ENCODE assay signal across 9 cellular contexts in the genomic region with DNA sequence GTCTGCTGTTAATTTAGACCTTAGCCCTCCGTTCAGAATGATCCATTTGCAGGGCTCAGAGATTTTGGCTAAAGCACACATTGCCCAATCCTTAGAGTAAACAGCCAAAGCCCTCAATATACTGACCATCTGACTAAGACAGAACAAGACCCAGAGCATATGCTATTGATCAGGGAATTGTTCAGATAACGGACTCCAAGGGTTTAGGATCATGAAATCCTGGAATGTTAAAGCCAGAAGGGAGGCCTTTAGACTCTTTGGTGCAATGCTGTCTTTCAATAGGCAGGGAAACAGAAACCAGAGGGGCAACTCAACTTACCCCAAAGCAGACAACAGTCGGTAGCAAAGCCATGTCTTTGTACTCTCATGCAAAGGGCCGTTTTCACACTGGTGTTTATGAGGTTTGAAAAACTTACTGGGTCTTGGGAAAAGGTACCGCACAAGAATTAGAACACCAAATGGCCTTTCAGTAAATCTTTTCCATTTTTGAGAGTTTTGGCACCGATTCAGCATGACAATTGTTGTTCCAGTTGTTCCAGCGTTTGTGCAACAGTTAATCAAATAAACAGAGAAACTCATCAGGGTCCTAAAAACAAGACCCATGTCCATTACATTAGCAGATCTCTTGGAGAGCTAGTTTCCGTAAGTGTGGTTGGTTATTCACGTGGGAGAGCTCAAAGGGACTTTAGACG.
DNase-seq lines count a peak whose midpoint lies in the region; ATAC-seq and TF ChIP-seq lines count a peak whose summit lies in the region.
"Had no signal": no experiment of that assay in that cellular context is flagged by ENCODE, and none has a peak within 500 bp of the region (broad histone marks: within the 10 kb centered on the region; RNA-seq: fewer than 3 reads in every experiment).

No MANE protein-coding gene starts in this region.

- peak; percentile 46 to 68 for ATAC-seq in gastrocnemius medialis
- no peak for ATAC-seq in activated T-cell treated with anti-CD3 and anti-CD28 coated beads, Interleukin-2, amount 50 U/mL, for 72 hours (replicated peaks in 1 of 2)

- intact Hi-C loops in gastrocnemius medialis (cut with DNase I; ENCODE audit: low total_unique reads) = loop anchor here (10.0 kb wide), 1 partner anchor 197 kb away; no protein-coding TSS in a partner anchor

- H3K27ac Mint-ChIP-seq in activated T-cell treated with anti-CD3 and anti-CD28 coated beads, Interleukin-2, amount 50 U/mL, for 72 hours = no peak overlapping the region

- DNase-seq in brain microvascular endothelial cell = no peak
- DNase-seq in gastrocnemius medialis = no peak
- no peak for DNase-seq in NCI-H187 (lab: John Stamatoyannopoulos, UW)
- DNase-seq in activated T-cell treated with anti-CD3 and anti-CD28 coated beads, Interleukin-2, amount 50 U/mL, for 72 hours = no peak
- DNase-seq in islet precursor cell = no peak
- no peak for DNase-seq in activated effector memory CD4-positive, alpha-beta T cell treated with anti-CD3 and anti-CD28 coated beads, Interleukin-2, amount 50 U/mL, for 16 hours
- DNase-seq: activated effector memory CD4-positive, alpha-beta T cell treated with Interleukin-2 at 50 U/mL for 16 hours had no signal

- peaks cover 13% of the 10 kb centered on the region for H3K4me1 Mint-ChIP-seq in activated T-cell treated with anti-CD3 and anti-CD28 coated beads, Interleukin-2, amount 50 U/mL, for 72 hours (ENCODE audit: low read depth)

- peak overlapping the region; percentile 76 for H3K27ac ChIP-seq in brain microvascular endothelial cell
- peak overlapping the region; percentile 56 to 71 (median 66) for H3K27ac ChIP-seq in gastrocnemius medialis

- H3K36me3 ChIP-seq in brain microvascular endothelial cell (replicated peaks) (peaks cover 21% of the 10 kb centered on the region), gastrocnemius medialis (no peaks in the 10 kb centered on the region)

- in situ Hi-C loops in brain microvascular endothelial cell (cut with HindIII; ENCODE audit: low pct_ligation_motif_present, low sequenced_read_pairs) (no loop called here), gastrocnemius medialis (cut with MboI; ENCODE audit: low sequenced_read_pairs in 4 of 4) (no loop called here)

- H3K27me3 Mint-ChIP-seq in activated T-cell treated with anti-CD3 and anti-CD28 coated beads, Interleukin-2, amount 50 U/mL, for 72 hours (ENCODE audit: low read depth) = peaks cover 16% of the 10 kb centered on the region

- no peak for TF ChIP-seq POLR2A in gastrocnemius medialis (IDR thresholded peaks at IDR 0.05)

- peaks cover 6 to 13% of the 10 kb centered on the region in 2 donors for H3K9me3 Mint-ChIP-seq in activated T-cell treated with anti-CD3 and anti-CD28 coated beads, Interleukin-2, amount 50 U/mL, for 72 hours

- H3K4me3 Mint-ChIP-seq in activated T-cell treated with anti-CD3 and anti-CD28 coated beads, Interleukin-2, amount 50 U/mL, for 72 hours = no peak overlapping the region

- H3K36me3 Mint-ChIP-seq in activated T-cell treated with anti-CD3 and anti-CD28 coated beads, Interleukin-2, amount 50 U/mL, for 72 hours (ENCODE audit: insufficient read depth in 2 of 2) = peaks cover 11 to 13% of the 10 kb centered on the region in 2 donors

- H3K9me3 ChIP-seq in iPS-18c (ENCODE audit: control insufficient read depth, insufficient read depth, low read length) = no peaks in the 10 kb centered on the region
- H3K9me3 ChIP-seq in gastrocnemius medialis = no peaks in the 10 kb centered on the region

- H3K27me3 ChIP-seq in brain microvascular endothelial cell (replicated peaks) (no peaks in the 10 kb centered on the region), gastrocnemius medialis (no peaks in the 10 kb centered on the region)

- H3K4me1 ChIP-seq in gastrocnemius medialis = peaks cover 7 to 8% of the 10 kb centered on the region in 2 donors

- no peak for TF ChIP-seq CTCF in brain microvascular endothelial cell (IDR thresholded peaks at IDR 0.05; ENCODE audit: low read depth, low read length, missing control alignments)
- no peak for TF ChIP-seq CTCF in gastrocnemius medialis (IDR thresholded peaks at IDR 0.05 in 4 of 5, conservative IDR thresholded peaks at IDR 0.05 in 1 of 5)

- H3K4me3 ChIP-seq in GM08714 (ENCODE audit: low read length) (peak overlapping the region; percentile 45; the same call in 1 of the 2 replicates), brain microvascular endothelial cell (ENCODE audit: low read depth, low read length) (peak overlapping the region; percentile 65), iPS-18c (ENCODE audit: insufficient read depth, low read depth, low read length) (peak overlapping the region; percentile 60), gastrocnemius medialis (peak overlapping the region; percentile 51 to 68 (median 54))

Comparison
In these comparisons a context has a peak if more than half of its experiments do, and no peak if none do; other contexts are left out.
1. ATAC-seq: peak in gastrocnemius medialis (2 of 2); none in activated T-cell treated with anti-CD3 and anti-CD28 coated beads, Interleukin-2, amount 50 U/mL, for 72 hours (0 of 2).
2. Peak in every context shown above with its lines, with median percentiles within 50 percentile points of each other: H3K4me3 ChIP-seq.